10 cellular contexts compared by ENCODE assay signal in the genomic region with DNA sequence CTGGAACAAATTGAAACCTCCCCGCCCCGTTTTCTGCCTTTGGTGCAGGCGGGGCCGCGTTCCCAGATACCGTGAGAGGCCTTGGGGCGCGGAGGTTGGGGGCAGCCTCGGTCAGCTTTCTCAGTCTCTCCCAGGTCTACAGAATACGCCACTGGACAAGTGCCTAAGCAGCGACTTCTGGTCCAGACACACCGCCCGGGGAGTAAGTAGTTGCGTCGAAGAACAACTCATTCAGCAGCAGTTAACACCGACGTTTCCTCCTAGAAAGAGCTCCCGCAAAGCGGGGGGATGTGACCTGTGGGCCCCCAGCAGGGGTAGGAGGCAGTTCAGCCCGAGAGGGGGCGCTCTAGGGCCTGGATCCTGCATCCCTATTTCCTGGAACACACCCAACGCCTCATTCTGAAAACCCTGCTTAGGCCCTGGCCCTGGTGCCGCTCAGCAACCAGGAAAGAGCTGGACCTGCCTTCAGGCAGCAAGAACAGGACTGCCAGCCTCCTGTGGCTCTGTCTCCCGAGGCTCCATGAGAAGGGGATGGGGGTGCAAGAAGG. TPM values are rescaled to one million over a fixed set of nuclear protein-coding genes. Genes with fewer than 3 reads are reported as not detected.
A peak's percentile ranks its signal among the peaks of the same experiment; 100 is the strongest.
DNase-seq lines count a peak whose midpoint lies in the region; ATAC-seq, FAIRE-seq and TF ChIP-seq lines count a peak whose summit lies in the region.
"Had no signal": no experiment of that assay in that cellular context is flagged by ENCODE, and none has a peak within 500 bp of the region (broad histone marks: within the 10 kb centered on the region; RNA-seq: fewer than 3 reads in every experiment).

No MANE protein-coding gene starts in this region.

- peaks cover 10% of the 10 kb centered on the region for H3K36me3 Mint-ChIP-seq in T-helper 2 cell treated with Interferon-gamma antibody and Interleukin-4, amounts not matched to agents 5 μg/mL and 100 μg/mL, for 36 hours (ENCODE audit: low read depth)
- H3K36me3 Mint-ChIP-seq in T-cell = peaks cover 3% of the 10 kb centered on the region
- peaks cover 54% of the 10 kb centered on the region for H3K36me3 Mint-ChIP-seq in stimulated activated effector memory CD8-positive, alpha-beta T cell treated with anti-CD3 and anti-CD28 coated beads, Interleukin-12 subunit alpha, Interleukin-12 subunit beta, amount 100 ng/mL, for 72 hours

- peak overlapping the region; percentile 34 for H3K27ac Mint-ChIP-seq in T-helper 2 cell treated with Interferon-gamma antibody and Interleukin-4, amounts not matched to agents 5 μg/mL and 100 μg/mL, for 36 hours
- H3K27ac Mint-ChIP-seq in T-cell = no peak overlapping the region
- no peak overlapping the region for H3K27ac Mint-ChIP-seq in stimulated activated effector memory CD8-positive, alpha-beta T cell treated with anti-CD3 and anti-CD28 coated beads, Interleukin-12 subunit alpha, Interleukin-12 subunit beta, amount 100 ng/mL, for 72 hours

- TF ChIP-seq POLR2A in H54 (IDR thresholded peaks at IDR 0.05; ENCODE audit: low read depth, low read length) = no peak

- ATAC-seq in T-cell (replicated peaks in 1 of 4) (no peak), foreskin keratinocyte (peak; percentile 5)
- peak; percentile 13 for ATAC-seq in stimulated activated effector memory CD8-positive, alpha-beta T cell treated with anti-CD3 and anti-CD28 coated beads, Interleukin-12 subunit alpha, Interleukin-12 subunit beta, amount 100 ng/mL, for 72 hours

- peaks cover 100% of the 10 kb centered on the region for H3K27me3 ChIP-seq in foreskin keratinocyte

- FAIRE-seq in H54 (lab: Jason Lieb, UNC) = no peak

- peaks cover 96% of the 10 kb centered on the region for H3K27me3 Mint-ChIP-seq in T-helper 2 cell treated with Interferon-gamma antibody and Interleukin-4, amounts not matched to agents 5 μg/mL and 100 μg/mL, for 36 hours (ENCODE audit: low read depth)
- peaks cover 87 to 96% of the 10 kb centered on the region in 2 donors for H3K27me3 Mint-ChIP-seq in T-cell

- no peaks in the 10 kb centered on the region for H3K4me1 ChIP-seq in foreskin keratinocyte
- H3K4me1 ChIP-seq: BLaER1 treated with 17β-estradiol and CSF1 and Interleukin-3, amounts not matched to agents 10 nM and 100 nM had no signal

- CTCF ChIA-PET in T-cell (lab: Charles Lee) = no interaction called here

- DNase-seq in T-helper 2 cell treated with Interferon-gamma antibody and Interleukin-4, amounts not matched to agents 5 μg/mL and 100 μg/mL, for 36 hours (ENCODE audit: low spot score) = no peak
- DNase-seq in T-helper 2 cell (no peak), T-cell (no peak), foreskin keratinocyte (no peak), NCI-H510A treated with DMSO at 0.1 percent for 48 hours (lab: John Stamatoyannopoulos, UW) (no peak), H54 (ENCODE audit: insufficient read length, low spot score) (no peak)
- DNase-seq in stimulated activated effector memory CD8-positive, alpha-beta T cell treated with anti-CD3 and anti-CD28 coated beads, Interleukin-12 subunit alpha, Interleukin-12 subunit beta, amount 100 ng/mL, for 72 hours (ENCODE audit: low spot score in 2 of 2) = no peak
- DNase-seq in effector CD4-positive, alpha-beta T cell = no peak

- H3K9me3 Mint-ChIP-seq in T-helper 2 cell treated with Interferon-gamma antibody and Interleukin-4, amounts not matched to agents 5 μg/mL and 100 μg/mL, for 36 hours = peaks cover 12% of the 10 kb centered on the region
- H3K9me3 Mint-ChIP-seq in T-cell = peaks cover 10 to 13% (median 11%) of the 10 kb centered on the region in 3 donors
- H3K9me3 Mint-ChIP-seq in stimulated activated effector memory CD8-positive, alpha-beta T cell treated with anti-CD3 and anti-CD28 coated beads, Interleukin-12 subunit alpha, Interleukin-12 subunit beta, amount 100 ng/mL, for 72 hours = peaks cover 2% of the 10 kb centered on the region

- TF ChIP-seq CTCF in foreskin keratinocyte (conservative IDR thresholded peaks at IDR 0.05) = no peak

- no peak overlapping the region for H3K27ac ChIP-seq in foreskin keratinocyte
- H3K27ac ChIP-seq: BLaER1 treated with 17β-estradiol and CSF1 and Interleukin-3, amounts not matched to agents 10 nM and 100 nM had no signal

- H3K4me1 Mint-ChIP-seq in T-helper 2 cell treated with Interferon-gamma antibody and Interleukin-4, amounts not matched to agents 5 μg/mL and 100 μg/mL, for 36 hours (ENCODE audit: low read depth) = peaks cover 19% of the 10 kb centered on the region
- H3K4me1 Mint-ChIP-seq in T-cell = peaks cover 53 to 78% (median 60%) of the 10 kb centered on the region in 3 donors
- peaks cover 61% of the 10 kb centered on the region for H3K4me1 Mint-ChIP-seq in stimulated activated effector memory CD8-positive, alpha-beta T cell treated with anti-CD3 and anti-CD28 coated beads, Interleukin-12 subunit alpha, Interleukin-12 subunit beta, amount 100 ng/mL, for 72 hours

- POLR2A ChIA-PET in T-cell (lab: Charles Lee) = no interaction called here

- H3K4me3 Mint-ChIP-seq in T-helper 2 cell treated with Interferon-gamma antibody and Interleukin-4, amounts not matched to agents 5 μg/mL and 100 μg/mL, for 36 hours = peak overlapping the region; percentile 30
- H3K4me3 Mint-ChIP-seq in T-cell = peak overlapping the region; percentile 49 to 75 (median 59)
- peak overlapping the region; percentile 56 for H3K4me3 Mint-ChIP-seq in stimulated activated effector memory CD8-positive, alpha-beta T cell treated with anti-CD3 and anti-CD28 coated beads, Interleukin-12 subunit alpha, Interleukin-12 subunit beta, amount 100 ng/mL, for 72 hours

RNA-seq across cellular contexts. Expression of a gene that starts 6.5 kb away (rescaled TPM):
- total RNA-seq in T-cell (not detected), foreskin keratinocyte (not detected in 2 replicates)
- not detected in 2 replicates for polyA plus RNA-seq in foreskin keratinocyte
- total RNA-seq: T-helper 2 cell treated with Interferon-gamma antibody and Interleukin-4, amounts not matched to agents 100 ng/mL and 5 ng/mL, for 36 hours had no signal

Comparison
In these comparisons a context has a peak if more than half of its experiments do, and no peak if none do; other contexts are left out.
1. ATAC-seq: peak in foreskin keratinocyte (single experiment) and stimulated activated effector memory CD8-positive, alpha-beta T cell treated with anti-CD3 and anti-CD28 coated beads, Interleukin-12 subunit alpha, Interleukin-12 subunit beta, amount 100 ng/mL, for 72 hours (single experiment); none in T-cell (0 of 4).
2. Peak in every context shown above with its lines, with median percentiles within 50 percentile points of each other: H3K4me3 Mint-ChIP-seq.